17 cellular contexts compared by ENCODE assay signal in the genomic region with DNA sequence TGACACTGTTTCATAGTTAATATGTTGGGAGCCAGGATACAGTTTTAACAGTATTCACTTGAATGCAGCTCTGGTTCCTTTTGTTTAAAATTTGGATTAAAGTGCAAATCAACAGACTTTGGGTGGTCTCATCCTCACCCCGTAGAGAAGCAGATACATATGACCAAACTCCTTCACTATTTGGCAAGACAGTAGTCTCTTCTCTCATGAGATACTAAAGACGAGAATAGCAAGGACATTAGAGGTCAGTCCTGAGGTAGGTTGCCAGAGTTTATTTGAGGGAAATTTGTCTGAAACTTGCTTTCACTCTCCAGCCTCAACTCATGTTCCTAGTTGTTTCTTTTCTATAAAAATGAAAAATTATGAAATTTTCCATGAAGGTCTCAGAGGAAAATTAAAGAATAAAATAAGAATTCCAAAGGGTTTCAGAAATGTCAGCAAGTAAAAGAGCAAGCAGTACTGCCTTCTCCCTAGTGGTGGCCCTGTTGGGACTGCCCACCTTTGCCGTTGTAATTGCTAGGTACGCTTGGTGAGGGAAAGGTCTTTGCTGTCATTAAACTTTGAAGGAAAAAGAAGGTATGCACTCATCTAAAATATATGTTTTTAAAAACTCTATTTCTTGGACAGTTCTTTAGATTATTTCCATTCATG.
DNase-seq lines count a peak whose midpoint lies in the region; ATAC-seq and TF ChIP-seq lines count a peak whose summit lies in the region.
"Had no signal": no experiment of that assay in that cellular context is flagged by ENCODE, and none has a peak within 500 bp of the region (broad histone marks: within the 10 kb centered on the region; RNA-seq: fewer than 3 reads in every experiment).

No MANE protein-coding gene starts in this region.

- peak overlapping the region; percentile 50 for H3K27ac ChIP-seq in psoas muscle
- no peak overlapping the region for H3K27ac ChIP-seq in spleen

- WGBS in psoas muscle, 3 donors: 46 to 56% (median 48%) methylated on average over 4 of the region's 4 CpGs
- WGBS in spleen, 5 donors: 85 to 92% (median 87%) methylated on average over 4 of the region's 4 CpGs

- no peaks in the 10 kb centered on the region for H3K9me3 ChIP-seq in psoas muscle
- H3K9me3 ChIP-seq in spleen: no peaks in the 10 kb centered on the region

- H3K27me3 ChIP-seq in psoas muscle (ENCODE audit: insufficient read depth in 3 of 3, low read length in 2 of 3) (no peaks in the 10 kb centered on the region), spleen (replicated peaks in 1 of 7) (no peaks in the 10 kb centered on the region)

- intact Hi-C loops in Right ventricle myocardium inferior (cut with DNase I) (no loop called here), cardiac septum (cut with DNase I) (no loop called here), left cardiac atrium (cut with DNase I) (loop anchor here in 1 of 2 donors (10.0 kb wide), 1 partner anchor 326 kb away; no protein-coding TSS in a partner anchor), psoas muscle (cut with DNase I) (no loop called here), spleen (cut with DNase I; ENCODE audit: low total_unique reads) (no loop called here)

- peaks cover 0 to 26% of the 10 kb centered on the region in 2 donors for H3K36me3 ChIP-seq in psoas muscle (ENCODE audit: insufficient read depth in 1 of 2, low read depth in 1 of 2)
- H3K36me3 ChIP-seq in spleen: peaks cover 0 to 4% (median 0%) of the 10 kb centered on the region in 6 donors

- TF ChIP-seq CTCF in psoas muscle (IDR thresholded peaks at IDR 0.05) (peak; percentile 33), spleen (IDR thresholded peaks at IDR 0.05 in 8 of 11, conservative IDR thresholded peaks at IDR 0.05 in 3 of 11) (no peak)

- DNase-seq in Right ventricle myocardium inferior (ENCODE audit: missing footprints): no peak
- DNase-seq in cardiac septum (ENCODE audit: low spot score): no peak
- DNase-seq in left cardiac atrium: no peak
- DNase-seq in psoas muscle: no peak
- DNase-seq in stimulated activated CD4-positive, alpha-beta T cell treated with anti-CD3 and anti-CD28 coated beads, Interleukin-1b, Interleukin-23, amount 100 ng/mL, for 48 hours: no peak
- no peak for DNase-seq in spleen
- no peak for DNase-seq in activated T-cell treated with anti-CD3 and anti-CD28 coated beads for 4 hours
- DNase-seq: activated CD4-positive, CD25-positive, alpha-beta regulatory T cell treated with anti-CD3 and anti-CD28 coated beads, Interleukin-2, amount 50 U/mL, for 72 hours; activated CD8-positive, alpha-beta memory T cell treated with anti-CD3 and anti-CD28 coated beads, Interleukin-2, amount 50 U/mL, for 48 hours; CD4-positive, alpha-beta memory T cell; cerebellar nuclear complex; hippocampal formation; NCI-H524 treated with DMSO at 0.1 percent for 48 hours; stimulated activated CD4-positive, alpha-beta T cell treated with anti-CD3 and anti-CD28 coated beads, Interleukin-12 subunit alpha, Interleukin-12 subunit beta, amount 100 ng/mL, for 4 hours; T-helper 17 cell had no signal

- no peak for TF ChIP-seq POLR2A in spleen (IDR thresholded peaks at IDR 0.05)

- H3K4me3 ChIP-seq in psoas muscle (no peak overlapping the region), spleen (no peak overlapping the region)
- H3K4me3 ChIP-seq: lung had no signal

- H3K4me1 ChIP-seq in psoas muscle: peaks cover 41% of the 10 kb centered on the region
- H3K4me1 ChIP-seq in spleen: no peaks in the 10 kb centered on the region

- ATAC-seq in Right ventricle myocardium inferior: peak; percentile 58
- peak; percentile 49 to 50 for ATAC-seq in left cardiac atrium
- ATAC-seq in psoas muscle: peak; percentile 47 to 73 (median 52)
- no peak for ATAC-seq in GM19023 (IDR thresholded peaks at IDR 0.05; ENCODE audit: unreplicated experiment)
- ATAC-seq: T-helper 17 cell had no signal
